8 cellular contexts compared by ENCODE assay signal in genomic region chr19:34678085-34678412, GRCh38. TPM values are rescaled to one million over a fixed set of nuclear protein-coding genes. Genes with fewer than 3 reads are reported as not detected.
DNase-seq lines count a peak whose midpoint lies in the region; ATAC-seq and TF ChIP-seq lines count a peak whose summit lies in the region.

No MANE protein-coding gene starts in this region.

- H3K4me1 Mint-ChIP-seq in activated T-cell treated with anti-CD3 and anti-CD28 coated beads, Interleukin-2, amount 50 U/mL, for 24 hours (ENCODE audit: low read depth): peaks cover 44% of the 10 kb centered on the region

- H3K4me1 ChIP-seq in right lobe of liver: peaks cover 0 to 17% (median 6%) of the 10 kb centered on the region in 4 donors
- peaks cover 15 to 25% of the 10 kb centered on the region in 2 donors for H3K4me1 ChIP-seq in thyroid gland

- in situ Hi-C loops in astrocyte of the cerebellum (cut with HindIII; ENCODE audit: low sequenced_read_pairs): no loop called here

- H3K27ac Mint-ChIP-seq in activated T-cell treated with anti-CD3 and anti-CD28 coated beads, Interleukin-2, amount 50 U/mL, for 24 hours: peak overlapping the region; percentile 99

- peak overlapping the region; percentile 88 for H3K4me3 Mint-ChIP-seq in activated T-cell treated with anti-CD3 and anti-CD28 coated beads, Interleukin-2, amount 50 U/mL, for 24 hours

- H3K27me3 Mint-ChIP-seq in activated T-cell treated with anti-CD3 and anti-CD28 coated beads, Interleukin-2, amount 50 U/mL, for 24 hours: peaks cover 10% of the 10 kb centered on the region

- peaks cover 0 to 30% (median 10%) of the 10 kb centered on the region in 4 donors for H3K36me3 ChIP-seq in right lobe of liver
- H3K36me3 ChIP-seq in thyroid gland: peaks cover 24 to 33% of the 10 kb centered on the region in 2 donors

- peaks cover 75% of the 10 kb centered on the region for H3K36me3 Mint-ChIP-seq in activated T-cell treated with anti-CD3 and anti-CD28 coated beads, Interleukin-2, amount 50 U/mL, for 24 hours (ENCODE audit: low read depth)

- DNase-seq in activated T-cell treated with anti-CD3 and anti-CD28 coated beads, Interleukin-2, amount 50 U/mL, for 24 hours: no peak
- DNase-seq in activated T-cell treated with anti-CD3 and anti-CD28 coated beads, Interleukin-2, amount 50 U/mL, for 48 hours: no peak
- DNase-seq in astrocyte of the cerebellum (ENCODE audit: low read depth) (no peak), right lobe of liver (no peak), thyroid gland (no peak), foreskin melanocyte (no peak)

- peaks cover 40% of the 10 kb centered on the region for H3K9me3 Mint-ChIP-seq in activated T-cell treated with anti-CD3 and anti-CD28 coated beads, Interleukin-2, amount 50 U/mL, for 24 hours

- WGBS in right lobe of liver (ENCODE audit: insufficient coverage, low coverage, low lambda C conversion rate, missing lambda C conversion rate): 8% methylated on average over 20 of the region's 20 CpGs
- 3 to 10% methylated on average over 20 of the region's 20 CpGs for WGBS in thyroid gland, 2 donors

- H3K27me3 ChIP-seq in right lobe of liver: no peaks in the 10 kb centered on the region
- no peaks in the 10 kb centered on the region for H3K27me3 ChIP-seq in thyroid gland

- TF ChIP-seq POLR2A in right lobe of liver (IDR thresholded peaks at IDR 0.05) (no peak), thyroid gland (IDR thresholded peaks at IDR 0.05) (no peak)

- H3K9me3 ChIP-seq in right lobe of liver: peaks cover 0 to 7% (median 5%) of the 10 kb centered on the region in 4 donors
- no peaks in the 10 kb centered on the region for H3K9me3 ChIP-seq in thyroid gland

- TF ChIP-seq CTCF in astrocyte of the cerebellum (IDR thresholded peaks at IDR 0.05; ENCODE audit: low read depth, low read length, missing control alignments) (no peak), right lobe of liver (IDR thresholded peaks at IDR 0.05) (no peak), thyroid gland (IDR thresholded peaks at IDR 0.05) (no peak)

- H3K4me3 ChIP-seq in astrocyte of the cerebellum (ENCODE audit: low read depth, low read length): peak overlapping the region; percentile 67
- H3K4me3 ChIP-seq in right lobe of liver: peak overlapping the region; percentile 69 to 89 (median 89)
- peak overlapping the region; percentile 28 to 83 (median 80) for H3K4me3 ChIP-seq in thyroid gland (replicated peaks in 1 of 3)

- intact Hi-C loops in right lobe of liver (cut with DNase I): no loop called here
- intact Hi-C loops in thyroid gland (cut with DNase I): no loop called here

- H3K27ac ChIP-seq in right lobe of liver (peak overlapping the region; percentile 96 to 98 (median 98)), thyroid gland (peak overlapping the region; percentile 92 to 95 (median 94))

- ATAC-seq in right lobe of liver (peak in 1 of 4 donors; percentile 3), HG03108 (IDR thresholded peaks at IDR 0.05; ENCODE audit: unreplicated experiment) (no peak), GM19455 (IDR thresholded peaks at IDR 0.05; ENCODE audit: unreplicated experiment) (no peak)

RNA-seq across cellular contexts. Expression of gene ZNF302, which starts 0.6 kb away (rescaled TPM):
- total RNA-seq in right lobe of liver (10 to 100 TPM in 3 of 6 experiments, 1 to 10 TPM in 3; 7.3 to 14.5 (median 10.1) TPM), thyroid gland (10 to 100 TPM; 33.5 to 60.8 (median 47.9) TPM)

RNA-seq across cellular contexts. Expression of gene SCGB2B2, which starts 1.1 kb away (rescaled TPM):
- under 1 TPM; 0.20 to 0.68 (median 0.39) TPM for total RNA-seq in right lobe of liver
- 1 to 10 TPM; 1.0 to 2.0 (median 1.5) TPM for total RNA-seq in thyroid gland

RNA-seq across cellular contexts. Expression of gene ZNF181, which starts 56.0 kb away (rescaled TPM):
- total RNA-seq in right lobe of liver: 10 to 100 TPM in 1 of 6 experiments, 1 to 10 TPM in 5; 5.3 to 10.1 (median 8.0) TPM
- 10 to 100 TPM; 28.1 to 39.8 (median 36.0) TPM for total RNA-seq in thyroid gland
